ENCODE assay signal across 29 cellular contexts in the genomic region with DNA sequence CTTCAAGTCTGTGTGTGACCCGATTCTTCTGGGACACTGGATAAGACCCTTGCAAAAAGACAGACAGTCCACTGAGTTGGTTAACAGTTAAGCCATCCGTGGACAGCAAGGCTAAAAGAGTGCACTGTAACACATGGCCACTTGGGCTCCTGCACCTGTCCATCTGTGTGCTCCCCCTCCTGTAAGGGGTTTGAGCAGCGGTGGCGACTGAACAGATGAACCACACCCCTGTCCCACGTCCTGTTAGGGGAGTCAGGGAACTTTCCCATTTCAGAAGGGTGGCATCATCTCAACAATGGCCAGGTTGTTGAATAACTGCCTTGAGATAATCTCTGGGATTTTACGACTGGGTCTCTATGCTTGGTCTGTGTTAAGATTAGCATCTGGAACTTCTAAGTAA.
"Had no signal": no experiment of that assay in that cellular context is flagged by ENCODE, and none has a peak within 500 bp of the region (broad histone marks: within the 10 kb centered on the region; RNA-seq: fewer than 3 reads in every experiment).

No MANE protein-coding gene starts in this region.

- DNase-seq: Karpas-422, MM.1S, MV-4-11, NCI-H1092, NCI-H1105, NCI-H1417 treated with DMSO at 0.1 percent for 48 hours, NCI-H1436 treated with DMSO at 0.1 percent for 48 hours, NCI-H1694 treated with DMSO at 0.1 percent for 48 hours, NCI-H187 treated with DMSO at 0.1 percent for 48 hours, NCI-H2029, NCI-H2081, NCI-H2171 treated with DMSO at 0.1 percent for 48 hours, NCI-H2227 treated with DMSO at 0.1 percent for 48 hours, NCI-H345, NCI-H446, NCI-H510A treated with DMSO at 0.1 percent for 48 hours, NCI-H524 treated with DMSO at 0.1 percent for 48 hours, NCI-H526 treated with DMSO at 0.1 percent for 48 hours, NCI-H82, PC-9, SHP77, SIG-M5, SJCRH30, T-cell had no signal

- H3K27me3 ChIP-seq: SJCRH30 had no signal

- H3K4me1 Mint-ChIP-seq: T-cell had no signal

- H3K27ac Mint-ChIP-seq: T-cell had no signal

- H3K27ac ChIP-seq: PC-9, RWPE1, SJCRH30, SK-N-MC had no signal

- H3K4me1 ChIP-seq: SJCRH30 had no signal

- H3K4me3 Mint-ChIP-seq: T-cell had no signal

- H3K36me3 ChIP-seq: SJCRH30 had no signal

- ATAC-seq: Panc1, Right ventricle myocardium inferior, SK-N-SH treated with all-trans-retinoic acid at 6 μM for 48 hours, T-cell had no signal

- H2AFZ ChIP-seq: PC-9 had no signal

- H3K4me2 ChIP-seq: PC-9 had no signal

- H3K27me3 Mint-ChIP-seq: T-cell had no signal

- H3K4me3 ChIP-seq: PC-9, SJCRH30, SK-N-MC had no signal

- H3K36me3 Mint-ChIP-seq: T-cell had no signal

- H3K9me3 ChIP-seq: SJCRH30 had no signal
